Comparison of ENCODE assay signal across 29 cellular contexts in the genomic region with DNA sequence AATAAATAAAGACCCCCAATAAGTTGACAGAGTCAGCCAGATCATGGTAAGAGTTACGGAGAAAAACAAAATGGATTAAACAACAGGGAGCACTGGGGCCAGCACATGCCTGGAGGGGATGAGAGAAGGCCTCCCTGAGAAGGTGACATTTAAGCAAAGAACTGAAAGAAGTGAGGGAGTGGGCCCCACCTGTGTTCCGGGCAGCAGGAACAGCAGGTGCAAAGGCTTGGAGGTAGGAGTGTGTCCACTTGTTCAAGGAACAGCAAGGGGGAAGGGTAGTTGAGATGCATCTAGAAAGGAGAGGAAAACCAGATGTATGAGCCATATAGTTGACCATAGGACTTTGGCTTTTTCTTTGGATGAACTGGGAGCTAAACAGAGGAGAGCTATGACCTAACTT.
"Had no signal": no experiment of that assay in that cellular context is flagged by ENCODE, and none has a peak within 500 bp of the region (broad histone marks: within the 10 kb centered on the region; RNA-seq: fewer than 3 reads in every experiment).

No MANE protein-coding gene starts in this region.

- ATAC-seq: foreskin keratinocyte; gastroesophageal sphincter; heart right ventricle; left cardiac atrium; left lung; mucosa of descending colon; natural killer cell treated with Interleukin-12 subunit alpha and Interleukin-12 subunit beta and Interleukin-15 and Interleukin-18, amount 100 ng/mL, for 72 hours; right lobe of liver; stimulated activated naive CD8-positive, alpha-beta T cell treated with anti-CD3 and anti-CD28 coated beads, Interleukin-15, Interleukin-2, amounts not matched to agents 100 U/mL and 50 U/mL, for 24 hours; upper lobe of right lung had no signal

- H3K36me3 Mint-ChIP-seq: mesothelial cell of epicardium; naive B cell; natural killer cell treated with Interleukin-12 subunit alpha and Interleukin-12 subunit beta and Interleukin-15 and Interleukin-18, amount 100 ng/mL, for 72 hours had no signal

- H3K27me3 ChIP-seq: esophagus muscularis mucosa, right lobe of liver, tibial nerve, upper lobe of right lung, uterus had no signal

- H3K9ac ChIP-seq: parathyroid adenoma had no signal

- H3K27ac ChIP-seq: esophagus muscularis mucosa, foreskin keratinocyte, gastroesophageal sphincter, heart right ventricle, left lung, parathyroid adenoma, right lobe of liver, thoracic aorta, tibial nerve, upper lobe of right lung, uterus had no signal

- H3K79me2 ChIP-seq: parathyroid adenoma had no signal

- H3K27ac Mint-ChIP-seq: endodermal cell, mesothelial cell of epicardium, progenitor cell of endocrine pancreas had no signal

- H2AFZ ChIP-seq: parathyroid adenoma had no signal

- H3K9me3 Mint-ChIP-seq: endodermal cell; mesothelial cell of epicardium; naive B cell; natural killer cell treated with Interleukin-12 subunit alpha and Interleukin-12 subunit beta and Interleukin-15 and Interleukin-18, amount 100 ng/mL, for 72 hours; neural crest cell had no signal

- H3K4me3 ChIP-seq: esophagus muscularis mucosa, gastroesophageal sphincter, heart right ventricle, left lung, mucosa of descending colon, right lobe of liver, thoracic aorta, tibial nerve, upper lobe of right lung, uterus had no signal

- FAIRE-seq: endothelial cell of umbilical vein, islet of Langerhans, small intestine had no signal

- H3K4me1 ChIP-seq: foreskin keratinocyte, uterus had no signal

- H3K36me3 ChIP-seq: esophagus muscularis mucosa, gastroesophageal sphincter, heart right ventricle, left lung, right lobe of liver, thoracic aorta, tibial nerve, upper lobe of right lung, uterus had no signal

- H3K27me3 Mint-ChIP-seq: naive B cell had no signal

- DNase-seq: effector CD8-positive, alpha-beta T cell; endodermal cell; foreskin keratinocyte; heart right ventricle; hippocampal formation; left cardiac atrium; left lung; mesenchymal stem cell; mucosa of descending colon; naive B cell; right lobe of liver; small intestine; stimulated activated CD4-positive, alpha-beta T cell treated with anti-CD3 and anti-CD28 coated beads, Interleukin-15, amount 100 ng/mL, for 24 hours; stimulated activated CD4-positive, alpha-beta T cell treated with anti-CD3 and anti-CD28 coated beads, Interleukin-2, amount 100 ng/mL, for 48 hours; stimulated activated naive CD8-positive, alpha-beta T cell treated with anti-CD3 and anti-CD28 coated beads, Interleukin-15, Interleukin-2, amounts not matched to agents 100 U/mL and 50 U/mL, for 24 hours; substantia nigra; upper lobe of right lung; uterus had no signal

- H3K4me3 Mint-ChIP-seq: endodermal cell; mesothelial cell of epicardium; naive B cell; natural killer cell treated with Interleukin-12 subunit alpha and Interleukin-12 subunit beta and Interleukin-15 and Interleukin-18, amount 100 ng/mL, for 72 hours; neural crest cell had no signal

- H3K9me3 ChIP-seq: esophagus muscularis mucosa, gastroesophageal sphincter, heart right ventricle, left lung, mucosa of descending colon, right lobe of liver, thoracic aorta, tibial nerve, upper lobe of right lung, uterus had no signal
